ENCODE assay signal across 20 cellular contexts in genomic region chr11:134519788-134520187, GRCh38.
"Had no signal": no experiment of that assay in that cellular context is flagged by ENCODE, and none has a peak within 500 bp of the region (broad histone marks: within the 10 kb centered on the region; RNA-seq: fewer than 3 reads in every experiment).

No MANE protein-coding gene starts in this region.

- H3K27me3 ChIP-seq: brain microvascular endothelial cell, foreskin keratinocyte, hepatocyte had no signal

- DNase-seq: activated CD4-positive, alpha-beta T cell treated with anti-CD3 and anti-CD28 coated beads for 1 hour; activated CD4-positive, alpha-beta T cell treated with anti-CD3 and anti-CD28 coated beads, Interleukin-2, amount 50 U/mL, for 1 hour; activated CD8-positive, alpha-beta T cell treated with anti-CD3 and anti-CD28 coated beads, Interleukin-2, amount 10 ng/mL, durations not matched to agents 7 days and 5 days; brain microvascular endothelial cell; caudate nucleus; dermis blood vessel endothelial cell; effector CD8-positive, alpha-beta T cell; erythroblast; foreskin keratinocyte; nephron progenitor cell; nucleus accumbens; stimulated activated CD4-positive, alpha-beta T cell treated with anti-CD3 and anti-CD28 coated beads, Interleukin-4, amount 100 ng/mL, for 24 hours; stimulated activated naive CD4-positive, alpha-beta T cell treated with Interleukin-2 at 50 U/mL for 16 hours; WERI-Rb-1 had no signal

- H3K9me3 Mint-ChIP-seq: activated T-helper 1 cell treated with anti-CD3 and anti-CD28 coated beads, Interleukin-12 subunit alpha, Interleukin-12 subunit beta, Interleukin-2, Interleukin-4 antibody, amounts not matched to agents 30 ng/mL and 10 ng/mL and 1 ng/mL, durations not matched to agents 14 hours and 24 hours and 36 hours; memory B cell; nephron progenitor cell had no signal

- H3K36me3 ChIP-seq: brain microvascular endothelial cell, upper lobe of right lung, WERI-Rb-1 had no signal

- H3K9me3 ChIP-seq: upper lobe of right lung had no signal

- H3K36me3 Mint-ChIP-seq: activated naive CD4-positive, alpha-beta T cell treated with anti-CD3 and anti-CD28 coated beads, Interleukin-2, amount 50 U/mL, for 72 hours had no signal

- H3K4me3 Mint-ChIP-seq: activated CD8-positive, alpha-beta T cell treated with anti-CD3 and anti-CD28 coated beads, Interleukin-2, amount 10 ng/mL, durations not matched to agents 7 days and 5 days; activated T-helper 1 cell treated with anti-CD3 and anti-CD28 coated beads, Interleukin-12 subunit alpha, Interleukin-12 subunit beta, Interleukin-2, Interleukin-4 antibody, amounts not matched to agents 30 ng/mL and 10 ng/mL and 1 ng/mL, durations not matched to agents 14 hours and 24 hours and 36 hours; memory B cell; nephron progenitor cell had no signal

- H3K9ac ChIP-seq: parathyroid adenoma had no signal

- H3K4me1 ChIP-seq: foreskin keratinocyte, parathyroid adenoma, upper lobe of right lung had no signal

- ATAC-seq: activated CD8-positive, alpha-beta T cell treated with anti-CD3 and anti-CD28 coated beads, Interleukin-2, amount 10 ng/mL, durations not matched to agents 7 days and 5 days; activated naive CD4-positive, alpha-beta T cell treated with anti-CD3 and anti-CD28 coated beads, Interleukin-2, amount 50 U/mL, for 72 hours; foreskin keratinocyte; upper lobe of right lung had no signal

- H3K4me3 ChIP-seq: hepatocyte, upper lobe of right lung had no signal

- H3K27ac Mint-ChIP-seq: activated CD8-positive, alpha-beta T cell treated with anti-CD3 and anti-CD28 coated beads, Interleukin-2, amount 10 ng/mL, durations not matched to agents 7 days and 5 days; activated naive CD4-positive, alpha-beta T cell treated with anti-CD3 and anti-CD28 coated beads, Interleukin-2, amount 50 U/mL, for 72 hours; activated T-helper 1 cell treated with anti-CD3 and anti-CD28 coated beads, Interleukin-12 subunit alpha, Interleukin-12 subunit beta, Interleukin-2, Interleukin-4 antibody, amounts not matched to agents 30 ng/mL and 10 ng/mL and 1 ng/mL, durations not matched to agents 14 hours and 24 hours and 36 hours; memory B cell had no signal

- H3K27ac ChIP-seq: brain microvascular endothelial cell, foreskin keratinocyte, hepatocyte, parathyroid adenoma, upper lobe of right lung, WERI-Rb-1 had no signal

- H3K4me2 ChIP-seq: hepatocyte had no signal
